Comparison of ENCODE assay signal across 1 cellular context in genomic region chr11:61806785-61807184, GRCh38.
TF ChIP-seq lines count a peak whose summit lies in the region.

No MANE protein-coding gene starts in this region.

TF ChIP-seq in K562, 482 proteins besides CTCF, POLR2A, EP300 and RAD21:
- TF ChIP-seq POLR2B (IDR thresholded peaks at IDR 0.05; ENCODE audit: low read depth, partially characterized antibody) = peak; percentile 35
- peak; percentile 82 for TF ChIP-seq POLR2AphosphoS2 (IDR thresholded peaks at IDR 0.05; ENCODE audit: low read length)
- TF ChIP-seq THAP12 (CRISPR knock-in tag; IDR thresholded peaks at IDR 0.05) = no peak
- TF ChIP-seq DLX4 (CRISPR knock-in tag; IDR thresholded peaks at IDR 0.05) = 0 out of 2 replicates have a peak, but pooled peaks have one; percentile 23
- peak; percentile 13; the same call in 1 of the 2 replicates for TF ChIP-seq TFAP4 (CRISPR knock-in tag; IDR thresholded peaks at IDR 0.05; ENCODE audit: borderline replicate concordance)
- TF ChIP-seq ZNF165 (CRISPR knock-in tag; IDR thresholded peaks at IDR 0.05; ENCODE audit: borderline replicate concordance) = no peak
- TF ChIP-seq PRPF4 (IDR thresholded peaks at IDR 0.05; ENCODE audit: insufficient read depth, low read depth, low read length, poor library complexity, severe bottlenecking) = no peak
- TF ChIP-seq KLF10 (CRISPR knock-in tag; IDR thresholded peaks at IDR 0.05) = peak; percentile 22; the same call in 1 of the 2 replicates
- peak; percentile 78 for TF ChIP-seq SUPT5H (IDR thresholded peaks at IDR 0.05)
- no peak for TF ChIP-seq STAT5B (CRISPR knock-in tag; IDR thresholded peaks at IDR 0.05)
- 0 out of 2 replicates have a peak, but pooled peaks have one; percentile 37 for TF ChIP-seq LCOR (CRISPR knock-in tag; IDR thresholded peaks at IDR 0.05)
TF ChIP-seq in K562: peak in this region for 7.
